ENCODE assay signal across 23 cellular contexts in the genomic region with DNA sequence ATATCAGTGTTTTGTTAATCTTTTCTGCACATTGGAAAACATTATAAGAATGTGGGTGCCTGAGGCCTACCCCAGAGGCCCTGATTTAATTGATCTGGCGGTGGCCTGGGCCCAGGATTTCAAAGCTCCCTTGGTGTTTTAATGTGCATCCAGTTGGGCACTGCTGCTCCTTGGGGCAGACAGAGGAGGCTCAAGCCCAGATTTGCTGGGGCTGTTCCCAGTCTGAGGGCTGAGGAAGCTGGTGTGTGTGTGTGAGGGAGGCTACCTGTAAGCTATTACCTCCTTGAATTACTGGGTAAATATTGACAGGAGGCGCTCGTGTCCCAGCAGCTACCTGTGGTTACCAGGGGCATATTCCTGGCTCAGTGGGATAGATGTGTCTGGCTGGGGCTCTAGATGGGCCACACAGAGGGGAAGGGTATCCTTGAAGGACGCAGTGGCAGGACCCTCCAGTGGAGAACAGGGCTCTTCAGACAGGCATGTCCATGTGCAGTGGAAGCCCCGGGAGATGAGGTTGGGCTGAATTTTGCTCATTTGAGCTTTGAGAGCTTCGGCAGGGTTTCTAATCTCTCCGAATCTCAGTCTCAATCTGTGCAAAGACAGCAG.
DNase-seq lines count a peak whose midpoint lies in the region; ATAC-seq and TF ChIP-seq lines count a peak whose summit lies in the region.
"Had no signal": no experiment of that assay in that cellular context is flagged by ENCODE, and none has a peak within 500 bp of the region (broad histone marks: within the 10 kb centered on the region; RNA-seq: fewer than 3 reads in every experiment).

No MANE protein-coding gene starts in this region.

- no peaks in the 10 kb centered on the region for H3K36me3 Mint-ChIP-seq in central memory CD8-positive, alpha-beta T cell (ENCODE audit: insufficient read depth)
- peaks cover 3% of the 10 kb centered on the region for H3K36me3 Mint-ChIP-seq in type B pancreatic cell
- peaks cover 0 to 8% (median 0%) of the 10 kb centered on the region in 3 donors for H3K36me3 Mint-ChIP-seq in immature natural killer cell
- H3K36me3 Mint-ChIP-seq: CD14-positive monocyte; CD4-positive, alpha-beta memory T cell; CD4-positive, CD25-positive, alpha-beta regulatory T cell had no signal

- peaks cover 23% of the 10 kb centered on the region for H3K9me3 Mint-ChIP-seq in central memory CD8-positive, alpha-beta T cell
- H3K9me3 Mint-ChIP-seq in type B pancreatic cell = peaks cover 19% of the 10 kb centered on the region
- peaks cover 12 to 50% (median 44%) of the 10 kb centered on the region in 6 donors for H3K9me3 Mint-ChIP-seq in immature natural killer cell

- peak overlapping the region; percentile 46 for H3K27ac Mint-ChIP-seq in central memory CD8-positive, alpha-beta T cell (ENCODE audit: low read depth)
- H3K27ac Mint-ChIP-seq in type B pancreatic cell (no peak overlapping the region), immature natural killer cell (no peak overlapping the region)
- H3K27ac Mint-ChIP-seq: CD14-positive monocyte; CD4-positive, alpha-beta memory T cell; CD4-positive, CD25-positive, alpha-beta regulatory T cell; CD8-positive, alpha-beta memory T cell had no signal

- no peak overlapping the region for H3K4me3 Mint-ChIP-seq in central memory CD8-positive, alpha-beta T cell
- no peak overlapping the region for H3K4me3 Mint-ChIP-seq in type B pancreatic cell
- no peak overlapping the region for H3K4me3 Mint-ChIP-seq in immature natural killer cell
- H3K4me3 Mint-ChIP-seq: CD14-positive monocyte; CD4-positive, alpha-beta memory T cell; CD4-positive, CD25-positive, alpha-beta regulatory T cell; CD8-positive, alpha-beta memory T cell had no signal

- no peak overlapping the region for H3K4me3 ChIP-seq in coronary artery
- H3K4me3 ChIP-seq: BLaER1 had no signal

- peak; percentile 2 for DNase-seq in GM10248 (ENCODE audit: extremely low spot score)
- DNase-seq in central memory CD8-positive, alpha-beta T cell (ENCODE audit: low spot score in 2 of 2) = no peak
- DNase-seq in mesenteric fat pad (ENCODE audit: low spot score) = peak; percentile 57
- DNase-seq in type B pancreatic cell (ENCODE audit: extremely low spot score, unreplicated experiment) = peak; percentile 60
- DNase-seq in immature natural killer cell = no peak
- no peak for DNase-seq in coronary artery (ENCODE audit: low spot score)
- DNase-seq in foreskin keratinocyte = no peak
- DNase-seq: 8988T; ACHN; BE2C; C1 segment of cervical spinal cord; CD4-positive, alpha-beta memory T cell; CD4-positive, CD25-positive, alpha-beta regulatory T cell; CD8-positive, alpha-beta memory T cell; COR-L47; DMS 273 treated with DMSO at 0.1 percent for 48 hours; DMS153; DMS79; DND-41; EL; GDM1 had no signal

- no peak for ATAC-seq in central memory CD8-positive, alpha-beta T cell (replicated peaks; ENCODE audit: extremely low read depth, poor library complexity, severe bottlenecking)
- no peak for ATAC-seq in foreskin keratinocyte

- no peaks in the 10 kb centered on the region for H3K27me3 Mint-ChIP-seq in central memory CD8-positive, alpha-beta T cell
- H3K27me3 Mint-ChIP-seq in type B pancreatic cell (no peaks in the 10 kb centered on the region), immature natural killer cell (ENCODE audit: low read depth in 3 of 3) (peaks cover 0 to 2% (median 0%) of the 10 kb centered on the region in 3 donors)
- H3K27me3 Mint-ChIP-seq: CD4-positive, alpha-beta memory T cell; CD8-positive, alpha-beta memory T cell had no signal

- H3K4me1 ChIP-seq in foreskin keratinocyte = no peaks in the 10 kb centered on the region
- H3K4me1 ChIP-seq: BE2C, BLaER1 had no signal

- H3K27ac ChIP-seq in coronary artery (no peak overlapping the region), foreskin keratinocyte (no peak overlapping the region)
- H3K27ac ChIP-seq: BLaER1 had no signal

- CTCF ChIA-PET in GM10248 (lab: Yijun Ruan, JAX) = no interaction called here

- H3K4me1 Mint-ChIP-seq in central memory CD8-positive, alpha-beta T cell = no peaks in the 10 kb centered on the region
- H3K4me1 Mint-ChIP-seq in type B pancreatic cell (ENCODE audit: unreplicated experiment) (no peaks in the 10 kb centered on the region), immature natural killer cell (no peaks in the 10 kb centered on the region)
- H3K4me1 Mint-ChIP-seq: CD14-positive monocyte; CD4-positive, alpha-beta memory T cell; CD4-positive, CD25-positive, alpha-beta regulatory T cell; CD8-positive, alpha-beta memory T cell had no signal

- no peak for TF ChIP-seq CTCF in GM10248 (IDR thresholded peaks at IDR 0.05; ENCODE audit: control extremely low read depth, extremely low read depth, low read depth, missing control alignments)
- no peak for TF ChIP-seq CTCF in type B pancreatic cell (conservative IDR thresholded peaks at IDR 0.05)
- TF ChIP-seq CTCF in coronary artery (IDR thresholded peaks at IDR 0.05) = no peak
- no peak for TF ChIP-seq CTCF in foreskin keratinocyte (conservative IDR thresholded peaks at IDR 0.05)

- POLR2A ChIA-PET in GM10248 (lab: Yijun Ruan, JAX) = no interaction called here

- H3K27me3 ChIP-seq in foreskin keratinocyte = no peaks in the 10 kb centered on the region
- H3K27me3 ChIP-seq: BE2C, BLaER1 had no signal

Comparison
In these comparisons a context has a peak if more than half of its experiments do, and no peak if none do; other contexts are left out.
1. DNase-seq: peak in GM10248 (single experiment), mesenteric fat pad (single experiment) and type B pancreatic cell (single experiment); none in central memory CD8-positive, alpha-beta T cell (0 of 2), immature natural killer cell (0 of 3), coronary artery (single experiment) and foreskin keratinocyte (0 of 2).